Comparison of ENCODE assay signal across 1 cellular context in the genomic region with DNA sequence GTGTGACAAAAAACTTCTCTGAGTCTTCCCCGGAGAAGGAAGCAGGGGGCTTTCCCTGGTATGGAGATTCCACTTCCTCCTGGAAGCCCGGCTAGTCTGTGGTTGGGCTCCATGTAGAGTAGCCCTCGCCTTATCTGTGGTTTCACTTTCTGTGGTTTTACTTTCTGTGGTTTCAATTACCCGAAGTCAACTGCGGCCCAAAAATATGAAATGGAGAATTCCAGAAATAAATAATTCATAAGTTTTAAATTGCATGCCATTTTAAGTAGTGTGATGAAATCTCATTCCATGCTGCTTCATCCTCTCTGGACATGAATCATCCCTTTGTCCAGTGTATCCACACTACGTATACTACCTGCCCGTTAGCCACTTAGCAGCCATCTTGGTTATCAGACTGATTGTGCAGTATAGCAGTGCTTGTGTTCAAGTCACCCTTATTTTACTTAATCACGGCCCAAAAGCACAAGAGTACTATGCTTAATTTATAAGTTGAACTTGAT.
TF ChIP-seq lines count a peak whose summit lies in the region.

No MANE protein-coding gene starts in this region.

TF ChIP-seq in HepG2, 621 proteins besides CTCF, POLR2A, EP300 and RAD21:
- TF ChIP-seq, protein P1, sequence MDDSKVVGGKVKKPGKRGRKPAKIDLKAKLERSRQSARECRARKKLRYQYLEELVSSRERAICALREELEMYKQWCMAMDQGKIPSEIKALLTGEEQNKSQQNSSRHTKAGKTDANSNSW (CRISPR knock-in tag; IDR thresholded peaks at IDR 0.05; ENCODE audit: borderline replicate concordance): no peak
- TF ChIP-seq ZMAT3 (CRISPR knock-in tag; conservative IDR thresholded peaks at IDR 0.05) (no peak), MEIS2 (CRISPR knock-in tag; IDR thresholded peaks at IDR 0.05) (no peak), ISL2 (CRISPR knock-in tag; IDR thresholded peaks at IDR 0.05) (no peak), POLR2AphosphoS2 (IDR thresholded peaks at IDR 0.05; ENCODE audit: low read depth, low read length) (no peak), ZNF333 (CRISPR knock-in tag; IDR thresholded peaks at IDR 0.05; ENCODE audit: borderline replicate concordance) (no peak), SNRNP70 (IDR thresholded peaks at IDR 0.05; ENCODE audit: low read depth, low read length) (no peak), ADNP (CRISPR knock-in tag; IDR thresholded peaks at IDR 0.05) (no peak), SALL1 (CRISPR knock-in tag; IDR thresholded peaks at IDR 0.05) (no peak), KLF16 (CRISPR knock-in tag; IDR thresholded peaks at IDR 0.05) (no peak), ZNF557 (CRISPR knock-in tag; IDR thresholded peaks at IDR 0.05) (no peak)
- TF ChIP-seq, protein P2, sequence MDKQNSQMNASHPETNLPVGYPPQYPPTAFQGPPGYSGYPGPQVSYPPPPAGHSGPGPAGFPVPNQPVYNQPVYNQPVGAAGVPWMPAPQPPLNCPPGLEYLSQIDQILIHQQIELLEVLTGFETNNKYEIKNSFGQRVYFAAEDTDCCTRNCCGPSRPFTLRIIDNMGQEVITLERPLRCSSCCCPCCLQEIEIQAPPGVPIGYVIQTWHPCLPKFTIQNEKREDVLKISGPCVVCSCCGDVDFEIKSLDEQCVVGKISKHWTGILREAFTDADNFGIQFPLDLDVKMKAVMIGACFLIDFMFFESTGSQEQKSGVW (CRISPR knock-in tag; IDR thresholded peaks at IDR 0.05; ENCODE audit: borderline replicate concordance): no peak
- TF ChIP-seq, protein P3, sequence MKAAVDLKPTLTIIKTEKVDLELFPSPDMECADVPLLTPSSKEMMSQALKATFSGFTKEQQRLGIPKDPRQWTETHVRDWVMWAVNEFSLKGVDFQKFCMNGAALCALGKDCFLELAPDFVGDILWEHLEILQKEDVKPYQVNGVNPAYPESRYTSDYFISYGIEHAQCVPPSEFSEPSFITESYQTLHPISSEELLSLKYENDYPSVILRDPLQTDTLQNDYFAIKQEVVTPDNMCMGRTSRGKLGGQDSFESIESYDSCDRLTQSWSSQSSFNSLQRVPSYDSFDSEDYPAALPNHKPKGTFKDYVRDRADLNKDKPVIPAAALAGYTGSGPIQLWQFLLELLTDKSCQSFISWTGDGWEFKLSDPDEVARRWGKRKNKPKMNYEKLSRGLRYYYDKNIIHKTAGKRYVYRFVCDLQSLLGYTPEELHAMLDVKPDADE (CRISPR knock-in tag; IDR thresholded peaks at IDR 0.05): no peak
